ENCODE assay signal across 8 cellular contexts in genomic region chr3:99659032-99659431, GRCh38. TPM values are rescaled to one million over a fixed set of nuclear protein-coding genes. Genes with fewer than 3 reads are reported as not detected.
DNase-seq lines count a peak whose midpoint lies in the region; ATAC-seq and TF ChIP-seq lines count a peak whose summit lies in the region.

No MANE protein-coding gene starts in this region.

- H2AFZ ChIP-seq in ACC112 (ENCODE audit: low read length, unreplicated experiment), result no peak overlapping the region

- intact Hi-C loops in left lung (cut with DNase I), result no loop called here

- peak overlapping the region; percentile 12; the same call in 1 of the 2 replicates for H3K4me3 ChIP-seq in ACC112 (ENCODE audit: low read depth, low read length)
- H3K4me3 ChIP-seq in cardiac fibroblast (replicated peaks in 1 of 2; ENCODE audit: low read depth in 2 of 2, low read length in 2 of 2), result no peak overlapping the region
- no peak overlapping the region for H3K4me3 ChIP-seq in left lung

- H3K27me3 ChIP-seq in ACC112 (ENCODE audit: insufficient read depth, low read length) (no peaks in the 10 kb centered on the region), left lung (no peaks in the 10 kb centered on the region)

- H3K9me3 ChIP-seq in left lung, result no peaks in the 10 kb centered on the region

- H3K4me1 ChIP-seq in ACC112 (ENCODE audit: control insufficient read depth, insufficient read depth, low read length, unreplicated experiment), result peaks cover 86% of the 10 kb centered on the region
- peaks cover 0 to 27% of the 10 kb centered on the region in 2 donors for H3K4me1 ChIP-seq in left lung

- no peak for TF ChIP-seq CTCF in cardiac fibroblast (IDR thresholded peaks at IDR 0.05; ENCODE audit: low read depth, low read length)
- no peak for TF ChIP-seq CTCF in left lung (IDR thresholded peaks at IDR 0.05)

- H3K79me2 ChIP-seq in ACC112 (ENCODE audit: control insufficient read depth, insufficient read depth, low read length, unreplicated experiment), result peaks cover 81% of the 10 kb centered on the region

- H3K36me3 ChIP-seq in ACC112 (ENCODE audit: insufficient read depth, low read length) (0 out of 2 replicates have a peak, but pooled peaks cover 8% of the 10 kb centered on the region), left lung (no peaks in the 10 kb centered on the region)

- H3K27ac ChIP-seq in ACC112 (ENCODE audit: low read depth, low read length), result peak overlapping the region; percentile 98
- peak overlapping the region; percentile 43 to 79 for H3K27ac ChIP-seq in left lung

- ATAC-seq in left lung (peak; percentile 48), HG03095 (IDR thresholded peaks at IDR 0.05; ENCODE audit: unreplicated experiment) (no peak)

- DNase-seq in HS-5 (ENCODE audit: low read depth) (peak; percentile 96), cardiac fibroblast (ENCODE audit: low read depth in 2 of 2) (peak; percentile 90 to 100), left lung (no peak), NCI-H2171 treated with DMSO at 0.1 percent for 48 hours (lab: John Stamatoyannopoulos, UW) (no peak), KG1 (lab: John Stamatoyannopoulos, UW) (no peak)
- no peak for DNase-seq in stimulated activated CD4-positive, alpha-beta T cell treated with anti-CD3 and anti-CD28 coated beads, Interleukin-2, amount 100 ng/mL, for 24 hours

RNA-seq across cellular contexts. Expression of gene COL8A1, which starts 20.6 kb away (rescaled TPM):
- total RNA-seq in left lung, result 100 to 1,000 TPM in 1 of 2 donors, 10 to 100 TPM in 1; 74.1 to 283 TPM

Comparison
In these comparisons a context has a peak if more than half of its experiments do, and no peak if none do; other contexts are left out.
1. DNase-seq: peak in HS-5 (single experiment) and cardiac fibroblast (2 of 2); none in left lung (0 of 2), NCI-H2171 treated with DMSO at 0.1 percent for 48 hours (single experiment), KG1 (single experiment) and stimulated activated CD4-positive, alpha-beta T cell treated with anti-CD3 and anti-CD28 coated beads, Interleukin-2, amount 100 ng/mL, for 24 hours (0 of 2).